21 cellular contexts compared by ENCODE assay signal in genomic region chr15:39608741-39609140, GRCh38. TPM values are rescaled to one million over a fixed set of nuclear protein-coding genes. Genes with fewer than 3 reads are reported as not detected.
A peak's percentile ranks its signal among the peaks of the same experiment; 100 is the strongest.
DNase-seq lines count a peak whose midpoint lies in the region; ATAC-seq and TF ChIP-seq lines count a peak whose summit lies in the region.
"Had no signal": no experiment of that assay in that cellular context is flagged by ENCODE, and none has a peak within 500 bp of the region (broad histone marks: within the 10 kb centered on the region; RNA-seq: fewer than 3 reads in every experiment).

No MANE protein-coding gene starts in this region.

- POLR2A ChIA-PET in WTC11 (lab: Charles Lee), result no interaction called here

- H3K9me3 ChIP-seq in MM.1S (replicated peaks; ENCODE audit: insufficient read depth, low read length) (no peaks in the 10 kb centered on the region), neural progenitor cell (ENCODE audit: low read depth) (peaks cover 6% of the 10 kb centered on the region), heart right ventricle (peaks cover 0 to 42% (median 24%) of the 10 kb centered on the region in 11 donors)

- no peaks in the 10 kb centered on the region for H3K9me2 ChIP-seq in MM.1S (replicated peaks; ENCODE audit: insufficient read depth, low read length)

- DNase-seq in MM.1S, result no peak
- peak; percentile 13 for DNase-seq in RPMI7951 (ENCODE audit: low read depth)
- no peak for DNase-seq in left colon
- DNase-seq in neural progenitor cell (ENCODE audit: low spot score), result no peak
- DNase-seq in WTC11 (ENCODE audit: low spot score), result no peak
- DNase-seq in NCI-H526 treated with DMSO at 0.1 percent for 48 hours (lab: John Stamatoyannopoulos, UW), result no peak
- no peak for DNase-seq in heart right ventricle
- DNase-seq: CD4-positive, CD25-positive, alpha-beta regulatory T cell; COR-L47; DMS79; KG1; NCI-H1105 treated with DMSO at 0.1 percent for 48 hours; NCI-H1694; NCI-H2081; NCI-H2171; NCI-H345; NCI-H524; NCI-H82; OCI-M1; Right ventricle myocardium superior had no signal

- H3K4me2 ChIP-seq in MM.1S (ENCODE audit: low read depth, low read length) (peak overlapping the region; percentile 19), neural progenitor cell (no peak overlapping the region)

- H3K27ac ChIP-seq in MM.1S (ENCODE audit: low read length) (no peak overlapping the region), neural progenitor cell (no peak overlapping the region), heart right ventricle (no peak overlapping the region)

- no peaks in the 10 kb centered on the region for H3K36me3 Mint-ChIP-seq in neural progenitor cell
- peaks cover 8% of the 10 kb centered on the region for H3K36me3 Mint-ChIP-seq in WTC11
- H3K36me3 Mint-ChIP-seq: CD4-positive, CD25-positive, alpha-beta regulatory T cell had no signal

- peak overlapping the region; percentile 30 for H3K27ac Mint-ChIP-seq in neural progenitor cell
- H3K27ac Mint-ChIP-seq in WTC11, result no peak overlapping the region
- H3K27ac Mint-ChIP-seq: CD4-positive, CD25-positive, alpha-beta regulatory T cell had no signal

- no peak overlapping the region for H3K9ac ChIP-seq in MM.1S (ENCODE audit: low read length)
- H3K9ac ChIP-seq in neural progenitor cell, result no peak overlapping the region

- H3K36me3 ChIP-seq in MM.1S (replicated peaks; ENCODE audit: insufficient read depth, low read length) (no peaks in the 10 kb centered on the region), neural progenitor cell (no peaks in the 10 kb centered on the region), heart right ventricle (no peaks in the 10 kb centered on the region)

- CTCF ChIA-PET in WTC11 (lab: Charles Lee), result interaction anchor here (1.2 kb wide), 1 partner anchor 148 kb away, joined by 3 read pairs; no protein-coding TSS in a partner anchor

- H4K20me1 ChIP-seq in MM.1S (ENCODE audit: insufficient read depth, low read length), result no peaks in the 10 kb centered on the region
- H4K20me1 ChIP-seq in neural progenitor cell (ENCODE audit: low read depth), result no peaks in the 10 kb centered on the region

- H2AFZ ChIP-seq in MM.1S (ENCODE audit: low read length), result peak overlapping the region; percentile 21; the same call in 1 of the 2 replicates
- H2AFZ ChIP-seq in neural progenitor cell (replicated peaks), result no peak overlapping the region

- H3K4me3 Mint-ChIP-seq in neural progenitor cell, result no peak overlapping the region
- H3K4me3 Mint-ChIP-seq in WTC11, result no peak overlapping the region
- H3K4me3 Mint-ChIP-seq: CD4-positive, CD25-positive, alpha-beta regulatory T cell had no signal

- H3K4me3 ChIP-seq in MM.1S (ENCODE audit: low read length), result no peak overlapping the region
- H3K4me3 ChIP-seq in neural progenitor cell, result no peak overlapping the region
- no peak overlapping the region for H3K4me3 ChIP-seq in heart right ventricle

- WGBS in heart right ventricle, 2 donors, result 89 to 92% methylated on average over 2 of the region's 2 CpGs

- H3F3A ChIP-seq in MM.1S (ENCODE audit: insufficient read depth, low read length) (no peaks in the 10 kb centered on the region), neural progenitor cell (ENCODE audit: low read depth) (no peaks in the 10 kb centered on the region)

- peaks cover 13% of the 10 kb centered on the region for H3K4me1 ChIP-seq in MM.1S (ENCODE audit: low read length)
- no peaks in the 10 kb centered on the region for H3K4me1 ChIP-seq in neural progenitor cell
- peaks cover 0 to 6% (median 0%) of the 10 kb centered on the region in 9 donors for H3K4me1 ChIP-seq in heart right ventricle

- H3K27me3 Mint-ChIP-seq in neural progenitor cell (ENCODE audit: insufficient read depth, low read depth) (no peaks in the 10 kb centered on the region), WTC11 (ENCODE audit: low read depth) (no peaks in the 10 kb centered on the region; the same call in 1 of the 2 replicates)

- intact Hi-C loops in left colon (cut with DNase I, micrococcal nuclease), result no loop called here
- intact Hi-C loops in heart right ventricle (cut with DNase I), result no loop called here

- TF ChIP-seq CTCF in MM.1S (IDR thresholded peaks at IDR 0.05; ENCODE audit: low read length) (no peak), neural progenitor cell (IDR thresholded peaks at IDR 0.05) (no peak), WTC11 (IDR thresholded peaks at IDR 0.05) (no peak), heart right ventricle (IDR thresholded peaks at IDR 0.05) (no peak)

- H3K4me1 Mint-ChIP-seq in neural progenitor cell (no peaks in the 10 kb centered on the region), WTC11 (no peaks in the 10 kb centered on the region)
- H3K4me1 Mint-ChIP-seq: CD4-positive, CD25-positive, alpha-beta regulatory T cell had no signal

- H3K9me3 Mint-ChIP-seq in neural progenitor cell (peaks cover 19% of the 10 kb centered on the region), WTC11 (peaks cover 33% of the 10 kb centered on the region)

- ATAC-seq in left colon (peak; percentile 45), WTC11 (no peak), heart right ventricle (no peak)
- ATAC-seq: HCT116 had no signal

- no peaks in the 10 kb centered on the region for H3K27me3 ChIP-seq in MM.1S (replicated peaks; ENCODE audit: insufficient read depth, low read length)
- H3K27me3 ChIP-seq in neural progenitor cell, result no peaks in the 10 kb centered on the region
- H3K27me3 ChIP-seq in heart right ventricle, result no peaks in the 10 kb centered on the region

- H3K79me2 ChIP-seq in MM.1S (ENCODE audit: low read length) (no peaks in the 10 kb centered on the region), neural progenitor cell (ENCODE audit: low read depth) (no peaks in the 10 kb centered on the region)

TF ChIP-seq in WTC11, 78 proteins besides CTCF, POLR2A, EP300 and RAD21 (continues in another document):
- no peak for TF ChIP-seq PRRX2 (CRISPR knock-in tag; IDR thresholded peaks at IDR 0.05)
- TF ChIP-seq, protein P1, sequence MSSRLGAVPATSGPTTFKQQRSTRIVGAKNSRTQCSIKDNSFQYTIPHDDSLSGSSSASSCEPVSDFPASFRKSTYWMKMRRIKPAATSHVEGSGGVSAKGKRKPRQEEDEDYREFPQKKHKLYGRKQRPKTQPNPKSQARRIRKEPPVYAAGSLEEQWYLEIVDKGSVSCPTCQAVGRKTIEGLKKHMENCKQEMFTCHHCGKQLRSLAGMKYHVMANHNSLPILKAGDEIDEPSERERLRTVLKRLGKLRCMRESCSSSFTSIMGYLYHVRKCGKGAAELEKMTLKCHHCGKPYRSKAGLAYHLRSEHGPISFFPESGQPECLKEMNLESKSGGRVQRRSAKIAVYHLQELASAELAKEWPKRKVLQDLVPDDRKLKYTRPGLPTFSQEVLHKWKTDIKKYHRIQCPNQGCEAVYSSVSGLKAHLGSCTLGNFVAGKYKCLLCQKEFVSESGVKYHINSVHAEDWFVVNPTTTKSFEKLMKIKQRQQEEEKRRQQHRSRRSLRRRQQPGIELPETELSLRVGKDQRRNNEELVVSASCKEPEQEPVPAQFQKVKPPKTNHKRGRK (CRISPR knock-in tag; IDR thresholded peaks at IDR 0.05; ENCODE audit: borderline replicate concordance), result no peak
- TF ChIP-seq GABPB1 (CRISPR knock-in tag; IDR thresholded peaks at IDR 0.05), result no peak
- TF ChIP-seq STAT6 (CRISPR knock-in tag; conservative IDR thresholded peaks at IDR 0.05; ENCODE audit: low read depth), result no peak
- TF ChIP-seq ZNF317 (CRISPR knock-in tag; IDR thresholded peaks at IDR 0.05; ENCODE audit: borderline replicate concordance, low read depth), result no peak
- TF ChIP-seq ATF3 (CRISPR knock-in tag; conservative IDR thresholded peaks at IDR 0.05), result no peak
- no peak for TF ChIP-seq USF2 (CRISPR knock-in tag; IDR thresholded peaks at IDR 0.05)

RNA-seq across cellular contexts. Expression of gene THBS1, which starts 27.9 kb away (rescaled TPM):
- total RNA-seq in RPMI7951 (2014; rRNA removed; shearing (Covaris generic)), result 593 and 598 TPM in 2 replicates
- total RNA-seq in left colon (100 to 1,000 TPM; 174 to 181 TPM), neural progenitor cell (ENCODE audit: low replicate concordance) (14.6 and 17.6 TPM in 2 replicates), WTC11 (2021) (37.1 to 41.4 TPM (median 41.2 TPM) in 3 replicates), heart right ventricle (1,000 to 10,000 TPM in 1 of 10 donors, 100 to 1,000 TPM in 5, 10 to 100 TPM in 4; 46.8 to 1,109 (median 113) TPM)
- polyA plus RNA-seq in heart right ventricle, result 10 to 100 TPM; 12.9 to 93.2 TPM
